1 cellular context compared by ENCODE assay signal in the genomic region with DNA sequence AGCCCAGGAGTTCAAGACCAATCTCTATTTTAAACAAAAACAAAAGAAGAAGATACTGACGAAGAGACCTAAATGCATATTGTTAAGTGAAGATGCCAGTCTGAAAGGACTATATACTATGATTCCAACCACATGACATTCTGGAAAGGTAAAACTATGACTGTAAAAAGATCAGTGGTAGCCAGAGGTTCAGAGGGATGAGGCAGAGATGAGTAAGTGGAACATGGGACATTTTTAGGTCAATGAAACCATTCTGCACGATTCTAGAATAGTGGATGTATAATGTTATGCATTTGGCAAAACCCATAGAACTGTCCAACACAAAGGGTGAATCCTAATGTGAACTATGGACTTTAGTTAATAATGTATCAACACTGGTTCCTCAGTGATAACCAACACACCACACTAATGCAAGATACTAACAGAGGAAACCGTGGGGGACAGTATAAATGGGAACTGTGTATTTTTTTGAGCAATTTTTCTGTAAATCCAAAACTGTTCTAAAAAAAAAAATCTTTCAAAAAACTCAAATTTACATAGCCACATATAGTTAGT.
TF ChIP-seq lines count a peak whose summit lies in the region.

No MANE protein-coding gene starts in this region.

TF ChIP-seq in HepG2, 621 proteins besides CTCF, POLR2A, EP300 and RAD21:
- TF ChIP-seq ZNF644 (CRISPR knock-in tag; IDR thresholded peaks at IDR 0.05; ENCODE audit: low read depth) = 0 out of 2 replicates have a peak, but pooled peaks have one; percentile 16
- TF ChIP-seq ZNF720 (CRISPR knock-in tag; IDR thresholded peaks at IDR 0.05) = no peak
- TF ChIP-seq ETV6 (CRISPR knock-in tag; conservative IDR thresholded peaks at IDR 0.05) = no peak
- peak; percentile 62 for TF ChIP-seq HNF4A (CRISPR knock-in tag; IDR thresholded peaks at IDR 0.05)
